Comparison of ENCODE assay signal across 20 cellular contexts in the genomic region with DNA sequence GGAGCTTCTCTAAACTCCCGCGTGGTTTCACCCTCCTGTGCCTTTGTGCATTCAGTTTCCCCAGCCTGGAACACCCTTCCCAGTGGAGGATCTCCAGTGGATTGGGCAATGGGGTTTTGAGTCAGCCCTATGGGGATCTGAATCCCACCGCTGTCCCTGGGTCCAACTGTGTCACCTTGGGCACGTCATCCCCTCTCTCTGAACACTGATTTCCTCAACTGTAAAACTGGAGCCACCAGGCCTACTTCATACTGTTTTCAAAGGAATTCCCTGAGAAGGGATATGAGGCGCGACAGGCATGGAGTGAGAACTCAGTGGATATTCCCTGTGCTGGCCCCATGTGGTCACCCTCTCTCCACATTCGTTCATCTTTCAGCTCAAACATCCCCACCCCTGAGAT. TPM values are rescaled to one million over a fixed set of nuclear protein-coding genes. Genes with fewer than 3 reads are reported as not detected.
DNase-seq lines count a peak whose midpoint lies in the region; ATAC-seq, FAIRE-seq and TF ChIP-seq lines count a peak whose summit lies in the region.
"Had no signal": no experiment of that assay in that cellular context is flagged by ENCODE, and none has a peak within 500 bp of the region (broad histone marks: within the 10 kb centered on the region; RNA-seq: fewer than 3 reads in every experiment).

No MANE protein-coding gene starts in this region.

- peaks cover 5% of the 10 kb centered on the region; the same call in 1 of the 2 replicates for H3K23me2 ChIP-seq in H1 (ENCODE audit: low read depth, low read length)

- H2BK15ac ChIP-seq in H1 (ENCODE audit: low read length), result no peak overlapping the region; the same call in 1 of the 2 replicates
- peak overlapping the region; percentile 43 for H2BK15ac ChIP-seq in neuronal stem cell (ENCODE audit: low read length)

- ATAC-seq in RWPE2 (ENCODE audit: low read depth), result 0 out of 3 replicates have a peak, but pooled peaks have one; percentile 3
- ATAC-seq in GM18907 (IDR thresholded peaks at IDR 0.05; ENCODE audit: unreplicated experiment), result no peak
- ATAC-seq: GM12878 had no signal

- H3K36me3 ChIP-seq in RWPE2 (ENCODE audit: low read depth), result no peaks in the 10 kb centered on the region
- H3K36me3 ChIP-seq in H1 (ENCODE audit: control insufficient read depth in 2 of 4, insufficient read depth in 4 of 4, low read length in 3 of 4), result no peaks in the 10 kb centered on the region
- peaks cover 0 to 3% of the 10 kb centered on the region in 2 donors for H3K36me3 ChIP-seq in neuronal stem cell (replicated peaks in 1 of 2; ENCODE audit: control insufficient read depth in 2 of 2, insufficient read depth in 2 of 2, low read length in 2 of 2)
- H3K36me3 ChIP-seq: BE2C had no signal

- H4K8ac ChIP-seq in H1 (ENCODE audit: extremely low read depth, insufficient read depth, low read length), result no peak overlapping the region
- no peak overlapping the region for H4K8ac ChIP-seq in neuronal stem cell (ENCODE audit: low read depth, low read length)

- H3K27me3 Mint-ChIP-seq in type B pancreatic cell, result no peaks in the 10 kb centered on the region

- peak overlapping the region; percentile 70 for H3K27ac Mint-ChIP-seq in type B pancreatic cell
- H3K27ac Mint-ChIP-seq: CD4-positive, CD25-positive, alpha-beta regulatory T cell; CD8-positive, alpha-beta memory T cell; H9 had no signal

- H3K4me1 ChIP-seq in RWPE2 (ENCODE audit: insufficient read depth, poor library complexity, severe bottlenecking) (no peaks in the 10 kb centered on the region), H1 (replicated peaks in 1 of 4; ENCODE audit: control insufficient read depth in 3 of 4, insufficient read depth in 4 of 4, low read length in 3 of 4) (no peaks in the 10 kb centered on the region; a peak in 1 of 7 replicates), neuronal stem cell (ENCODE audit: control insufficient read depth in 2 of 2, insufficient read depth in 1 of 2, low read depth in 1 of 2, low read length in 2 of 2) (peaks cover 0 to 2% of the 10 kb centered on the region in 2 donors)
- H3K4me1 ChIP-seq: BE2C had no signal

- DNase-seq in RWPE2 (ENCODE audit: low spot score), result no peak
- no peak for DNase-seq in H1 (ENCODE audit: low read depth in 1 of 2, low spot score in 2 of 2)
- no peak for DNase-seq in neuronal stem cell (ENCODE audit: low spot score)
- DNase-seq in type B pancreatic cell (ENCODE audit: extremely low spot score, unreplicated experiment), result no peak
- no peak for DNase-seq in amniotic stem cell (lab: John Stamatoyannopoulos, UW)
- DNase-seq in NCI-H82 (lab: John Stamatoyannopoulos, UW), result no peak
- DNase-seq: ACHN; BE2C; C1 segment of cervical spinal cord; CD4-positive, CD25-positive, alpha-beta regulatory T cell; CD8-positive, alpha-beta memory T cell; DMS 273 treated with DMSO at 0.1 percent for 48 hours; DMS53; DND-41; EL; GOT3; H9 had no signal

- H2BK120ac ChIP-seq in H1 (replicated peaks; ENCODE audit: low read depth, low read length) (no peak overlapping the region), neuronal stem cell (ENCODE audit: low read depth, low read length) (no peak overlapping the region)

- H3K4me1 Mint-ChIP-seq in type B pancreatic cell (ENCODE audit: unreplicated experiment), result peaks cover 23% of the 10 kb centered on the region
- H3K4me1 Mint-ChIP-seq: CD4-positive, CD25-positive, alpha-beta regulatory T cell; CD8-positive, alpha-beta memory T cell had no signal

- H3K4me2 ChIP-seq in H1 (ENCODE audit: insufficient read depth in 1 of 2, low read depth in 2 of 2, low read length in 2 of 2) (no peak overlapping the region), neuronal stem cell (ENCODE audit: insufficient read depth, low read length, poor library complexity, severe bottlenecking) (no peak overlapping the region)

- H3K9me3 ChIP-seq in RWPE2 (ENCODE audit: severe bottlenecking) (no peaks in the 10 kb centered on the region), H1 (ENCODE audit: insufficient read depth in 2 of 2, low read depth in 1 of 2, low read length in 1 of 2) (no peaks in the 10 kb centered on the region), neuronal stem cell (replicated peaks in 1 of 2; ENCODE audit: control insufficient read depth in 2 of 2, insufficient read depth in 1 of 2, low read depth in 1 of 2, low read length in 2 of 2) (peaks cover 0 to 3% of the 10 kb centered on the region in 2 donors)
- H3K9me3 ChIP-seq: BE2C had no signal

- H3K9ac ChIP-seq in H1 (replicated peaks in 1 of 4; ENCODE audit: extremely low read depth in 1 of 4, low read depth in 3 of 4, low read length in 3 of 4) (no peak overlapping the region), neuronal stem cell (ENCODE audit: low read depth, low read length, poor library complexity) (no peak overlapping the region)

- no peak for FAIRE-seq in H1 (lab: Jason Lieb, UNC)
- FAIRE-seq: A204.1, GM12878 had no signal

- no peak for TF ChIP-seq CTCF in RWPE2 (IDR thresholded peaks at IDR 0.05; ENCODE audit: poor library complexity, severe bottlenecking)
- TF ChIP-seq CTCF in H1 (IDR thresholded peaks at IDR 0.05; ENCODE audit: control extremely low read depth in 1 of 3, insufficient read depth in 1 of 3, low read depth in 1 of 3, low read length in 3 of 3), result no peak
- no peak for TF ChIP-seq CTCF in type B pancreatic cell (conservative IDR thresholded peaks at IDR 0.05)

- TF ChIP-seq EP300 in H1 (IDR thresholded peaks at IDR 0.05; ENCODE audit: borderline replicate concordance in 1 of 2, low read depth in 2 of 2, low read length in 2 of 2), result no peak

- H2AFZ ChIP-seq in H1 (ENCODE audit: low read length) (no peak overlapping the region), neuronal stem cell (ENCODE audit: low read length) (no peak overlapping the region)

- H3K79me1 ChIP-seq in H1 (ENCODE audit: low read depth, low read length) (no peaks in the 10 kb centered on the region), neuronal stem cell (ENCODE audit: low read depth, low read length) (no peaks in the 10 kb centered on the region)

- H3K23ac ChIP-seq in H1 (ENCODE audit: insufficient read length) (no peak overlapping the region), neuronal stem cell (ENCODE audit: low read depth, low read length, poor library complexity) (no peak overlapping the region)

- H3K4ac ChIP-seq in H1 (replicated peaks; ENCODE audit: insufficient read length, low read depth, low read length) (no peak overlapping the region), neuronal stem cell (ENCODE audit: low read length) (no peak overlapping the region)

- H2AK5ac ChIP-seq in H1 (ENCODE audit: low read depth, low read length) (no peak overlapping the region), neuronal stem cell (ENCODE audit: low read depth, low read length) (no peak overlapping the region)

- no peak overlapping the region for H3K14ac ChIP-seq in H1 (ENCODE audit: insufficient read length)
- no peak overlapping the region for H3K14ac ChIP-seq in neuronal stem cell (ENCODE audit: low read length)

- POLR2A ChIA-PET in H1 (lab: Charles Lee; ENCODE audit: partially characterized antibody), result no interaction called here

- H2BK12ac ChIP-seq in H1 (ENCODE audit: low read depth, low read length) (no peak overlapping the region), neuronal stem cell (ENCODE audit: low read length) (no peak overlapping the region)

- H3K56ac ChIP-seq in H1 (replicated peaks; ENCODE audit: insufficient read length, low read depth, low read length), result no peak overlapping the region

- no peak overlapping the region for H2BK20ac ChIP-seq in H1 (ENCODE audit: low read length)

- no peak for TF ChIP-seq POLR2A in H1 (IDR thresholded peaks at IDR 0.05; ENCODE audit: control extremely low read depth in 1 of 2, low read depth in 2 of 2, low read length in 2 of 2)

- H4K91ac ChIP-seq in H1 (replicated peaks; ENCODE audit: insufficient read length, low read length) (no peak overlapping the region), neuronal stem cell (ENCODE audit: low read depth, low read length, poor library complexity) (no peak overlapping the region)

- H3K27ac ChIP-seq in RWPE2 (ENCODE audit: poor library complexity, severe bottlenecking) (no peak overlapping the region), H1 (ENCODE audit: low read depth, low read length) (no peak overlapping the region), neuronal stem cell (replicated peaks; ENCODE audit: low read length) (no peak overlapping the region)

- peaks cover 0 to 2% of the 10 kb centered on the region in 2 experiments for H4K20me1 ChIP-seq in H1 (replicated peaks in 1 of 2; ENCODE audit: control insufficient read depth in 1 of 2, insufficient read depth in 2 of 2, low read length in 2 of 2)

- H3K18ac ChIP-seq in H1 (ENCODE audit: extremely low read depth, low read length) (peak overlapping the region; percentile 1; the same call in 1 of the 2 replicates), neuronal stem cell (ENCODE audit: low read length) (no peak overlapping the region)

- H4K5ac ChIP-seq in H1 (ENCODE audit: insufficient read length, low read depth, low read length), result no peak overlapping the region

- WGBS in H1 (ENCODE audit: extremely low coverage in 1 of 2, insufficient coverage in 1 of 2, insufficient read length in 1 of 2, insufficient replicate concordance in 2 of 2, low coverage in 1 of 2, low lambda C conversion rate in 2 of 2, missing lambda C conversion rate in 1 of 2), 2 experiments, result 83% methylated on average over 7 of the region's 7 CpGs; no CpG with 5 or more reads in 1 of the 2 experiments
- WGBS in neuronal stem cell (ENCODE audit: extremely low coverage in 2 of 2, insufficient read length in 2 of 2, insufficient replicate concordance in 1 of 2), 2 donors, result no CpG with 5 or more reads among the region's 7 CpGs

- H3K27me3 ChIP-seq in RWPE2 (ENCODE audit: insufficient read depth, poor library complexity, severe bottlenecking) (no peaks in the 10 kb centered on the region), H1 (replicated peaks in 1 of 4; ENCODE audit: control insufficient read depth in 3 of 4, extremely low read depth in 1 of 4, insufficient read depth in 3 of 4, low read length in 3 of 4) (no peaks in the 10 kb centered on the region; a peak in 1 of 7 replicates), neuronal stem cell (ENCODE audit: control insufficient read depth in 3 of 3, insufficient read depth in 3 of 3, low read depth in 1 of 3, low read length in 3 of 3) (peaks cover 0 to 2% (median 0%) of the 10 kb centered on the region in 3 experiments)
- H3K27me3 ChIP-seq: BE2C had no signal

- peaks cover 4% of the 10 kb centered on the region for H3K9me3 Mint-ChIP-seq in type B pancreatic cell
- H3K9me3 Mint-ChIP-seq: CD4-positive, CD25-positive, alpha-beta regulatory T cell; CD8-positive, alpha-beta memory T cell; H9 had no signal

- no peaks in the 10 kb centered on the region; a peak in 1 of 4 replicates for H3K79me2 ChIP-seq in H1 (ENCODE audit: control insufficient read depth in 1 of 2, insufficient read depth in 2 of 2, low read length in 2 of 2)

- CTCF ChIA-PET in H1 (lab: Charles Lee; ENCODE audit: partially characterized antibody), result interaction anchor here (0.9 to 1.3 kb wide), 4 partner anchors 8 to 27 kb away, joined by 3 to 4 read pairs (median 3); no protein-coding TSS in a partner anchor

- H3K4me3 ChIP-seq in RWPE2 (ENCODE audit: severe bottlenecking) (no peak overlapping the region), H1 (ENCODE audit: extremely low read depth in 1 of 4, insufficient read depth in 2 of 4, low read depth in 3 of 4, low read length in 4 of 4) (no peak overlapping the region), neuronal stem cell (ENCODE audit: low read length in 2 of 2) (no peak overlapping the region)
- H3K4me3 ChIP-seq: GM12878 had no signal

- peak overlapping the region; percentile 40 for H3K4me3 Mint-ChIP-seq in type B pancreatic cell
- H3K4me3 Mint-ChIP-seq: CD4-positive, CD25-positive, alpha-beta regulatory T cell; CD8-positive, alpha-beta memory T cell; H9 had no signal

- no peak for TF ChIP-seq RAD21 in H1 (IDR thresholded peaks at IDR 0.05 in 1 of 2, conservative IDR thresholded peaks at IDR 0.05 in 1 of 2; ENCODE audit: low read depth in 2 of 2, low read length in 2 of 2)

- no peaks in the 10 kb centered on the region for H3K36me3 Mint-ChIP-seq in type B pancreatic cell
- H3K36me3 Mint-ChIP-seq: CD4-positive, CD25-positive, alpha-beta regulatory T cell; CD8-positive, alpha-beta memory T cell had no signal

- H2BK5ac ChIP-seq in H1 (ENCODE audit: low read depth, low read length) (no peak overlapping the region), neuronal stem cell (ENCODE audit: low read length) (no peak overlapping the region)

RNA-seq across cellular contexts. Expression of a gene that starts 25.7 kb away (rescaled TPM):
- total RNA-seq in H1 (2021; fragmentation: NEBNext Ultra II Directional; extraction: Animal tissue kit (Norgen Biotek cat#: 25700)), result 1.6 and 1.8 TPM in 2 replicates
- polyA plus RNA-seq in H1 (2011; rRNA removed), result 0.83 and 1.1 TPM in 2 replicates
- 0.54 TPM for polyA plus RNA-seq in H1 (2011; cell fraction: cytosol; rRNA removed)
- 1.4 TPM for polyA plus RNA-seq in H1 (2011; cell fraction: nucleus; rRNA removed)
- 0.77 to 1.4 TPM (median 1.2 TPM) in 4 replicates for polyA plus RNA-seq in H1 (2012, experiment 1 of 2)
- polyA plus RNA-seq in H1 (2012, experiment 2 of 2), result 1.6 TPM
- polyA plus RNA-seq in H1 (2013, experiment 1 of 2), result 1.7 TPM
- 1.4 TPM for polyA plus RNA-seq in H1 (2013, experiment 2 of 2)
- 0.66 and 0.76 TPM in 2 replicates for polyA minus RNA-seq in H1 (2011; rRNA and poly(A)+ RNA removed)
- 1.4 TPM for polyA minus RNA-seq in H1 (2011; cell fraction: cytosol; rRNA and poly(A)+ RNA removed)
- 4.2 TPM for polyA minus RNA-seq in H1 (2011; cell fraction: nucleus; rRNA and poly(A)+ RNA removed)
- 1.4 TPM for polyA plus RNA-seq in neuronal stem cell (2013, experiment 1 of 2)
- 1.6 TPM for polyA plus RNA-seq in neuronal stem cell (2013, experiment 2 of 2)
- 104 and 114 TPM in 2 replicates for total RNA-seq in type B pancreatic cell (ENCODE audit: low replicate concordance)
- total RNA-seq: CD4-positive, CD25-positive, alpha-beta regulatory T cell; GM12878 had no signal
- polyA plus RNA-seq: CD8-positive, alpha-beta memory T cell had no signal

Comparison
In these comparisons a context has a peak if more than half of its experiments do, and no peak if none do; other contexts are left out.
1. RNA of a gene that starts 25.7 kb away (total RNA-seq): 104 to 114 TPM in type B pancreatic cell; 1.6 to 1.8 TPM in H1; every median in the first group is over 10 times any median in the second.